20 cellular contexts compared by ENCODE assay signal in the genomic region with DNA sequence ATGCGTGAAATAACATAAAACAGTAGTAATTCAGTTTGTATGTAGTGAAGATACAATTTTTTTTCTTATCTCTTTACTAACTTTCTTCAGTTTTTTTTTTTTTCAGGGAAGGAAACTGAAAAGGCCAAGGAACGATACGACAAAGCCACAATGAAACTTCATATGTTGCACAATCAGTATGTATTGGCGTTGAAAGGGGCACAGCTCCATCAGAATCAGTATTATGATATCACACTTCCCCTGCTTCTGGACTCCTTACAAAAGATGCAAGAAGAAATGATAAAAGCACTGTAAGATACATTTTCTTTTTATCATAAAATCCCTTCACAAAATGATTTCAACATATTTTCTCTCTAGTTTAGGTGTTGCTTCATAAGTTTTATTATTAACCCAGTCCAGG.
"Had no signal": no experiment of that assay in that cellular context is flagged by ENCODE, and none has a peak within 500 bp of the region (broad histone marks: within the 10 kb centered on the region; RNA-seq: fewer than 3 reads in every experiment).

No MANE protein-coding gene starts in this region.

- H3K27ac ChIP-seq: body of pancreas, left lung, ovary, thoracic aorta, upper lobe of right lung had no signal

- H3K27me3 ChIP-seq: body of pancreas, left lung, ovary, upper lobe of right lung had no signal

- H3K9me3 ChIP-seq: body of pancreas, mucosa of descending colon, ovary, thoracic aorta, upper lobe of right lung had no signal

- FAIRE-seq: colon, kidney, TTC549 had no signal

- DNase-seq: activated CD4-positive, alpha-beta T cell treated with anti-CD3 and anti-CD28 coated beads, Interleukin-2, amount 10 ng/mL, durations not matched to agents 7 days and 5 days; activated CD8-positive, alpha-beta memory T cell treated with anti-CD3 and anti-CD28 coated beads, Interleukin-2, amount 50 U/mL, for 48 hours; activated gamma-delta T cell; activated T-cell treated with anti-CD3 and anti-CD28 coated beads, Interleukin-2, amount 50 U/mL, for 72 hours; amniotic stem cell; body of pancreas; caudate nucleus; erythroblast; hippocampal formation; kidney; left lung; mucosa of descending colon; naive thymus-derived CD4-positive, alpha-beta T cell; ovary; stimulated activated CD4-positive, alpha-beta T cell treated with anti-CD3 and anti-CD28 coated beads, Interleukin-2, amount 100 ng/mL, for 24 hours; upper lobe of right lung had no signal

- H3K4me3 ChIP-seq: body of pancreas, left lung, mucosa of descending colon, ovary, thoracic aorta, upper lobe of right lung had no signal

- H3K36me3 ChIP-seq: left lung, ovary, thoracic aorta had no signal

- ATAC-seq: activated naive CD4-positive, alpha-beta T cell treated with anti-CD3 and anti-CD28 coated beads, Interleukin-2, amount 50 U/mL, for 72 hours; activated T-cell treated with anti-CD3 and anti-CD28 coated beads, Interleukin-2, amount 50 U/mL, for 72 hours; body of pancreas; left lung; mucosa of descending colon; naive thymus-derived CD4-positive, alpha-beta T cell; upper lobe of right lung had no signal

- H3K4me1 ChIP-seq: body of pancreas, upper lobe of right lung had no signal
